In the genomic region with DNA sequence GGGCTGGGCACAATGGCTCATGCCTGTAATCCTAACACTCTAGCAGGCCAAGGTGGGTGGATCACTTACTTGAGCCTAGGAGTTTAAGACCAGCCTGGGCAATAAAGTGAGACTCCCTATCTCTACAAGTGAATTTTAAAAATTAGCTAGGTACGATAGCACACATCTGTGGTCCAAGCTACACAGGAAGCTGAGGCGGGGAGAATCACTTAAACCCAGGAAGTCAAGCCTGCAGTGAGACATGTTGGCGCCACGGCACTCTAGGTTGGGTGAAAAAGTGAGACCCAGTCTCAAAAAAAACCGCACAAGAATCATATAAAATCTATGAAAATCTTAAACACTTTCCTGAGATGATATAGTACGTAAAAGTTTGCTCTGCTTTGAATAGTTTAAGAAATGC, we compare ENCODE assay signal across 20 cellular contexts. TPM values are rescaled to one million over a fixed set of nuclear protein-coding genes. Genes with fewer than 3 reads are reported as not detected.
"Had no signal": no experiment of that assay in that cellular context is flagged by ENCODE, and none has a peak within 500 bp of the region (broad histone marks: within the 10 kb centered on the region; RNA-seq: fewer than 3 reads in every experiment).

No MANE protein-coding gene starts in this region.

- H3K4me3 Mint-ChIP-seq: activated B cell treated with CpG ODN at 0.5 μM for 24 hours; activated CD4-positive, alpha-beta memory T cell treated with anti-CD3 and anti-CD28 coated beads, Interleukin-2, amount 10 ng/mL, durations not matched to agents 7 days and 5 days; activated CD4-positive, alpha-beta T cell treated with anti-CD3 and anti-CD28 coated beads, Interleukin-2, amount 10 ng/mL, durations not matched to agents 24 days and 14 days; central memory CD8-positive, alpha-beta T cell; T-helper 17 cell had no signal

- H3K9me3 Mint-ChIP-seq: activated B cell treated with CpG ODN at 0.5 μM for 24 hours; activated CD4-positive, alpha-beta memory T cell treated with anti-CD3 and anti-CD28 coated beads, Interleukin-2, amount 10 ng/mL, durations not matched to agents 7 days and 5 days; activated CD4-positive, alpha-beta T cell treated with anti-CD3 and anti-CD28 coated beads, Interleukin-2, amount 10 ng/mL, durations not matched to agents 24 days and 14 days; central memory CD8-positive, alpha-beta T cell had no signal

- H3K27me3 Mint-ChIP-seq: activated B cell treated with CpG ODN at 0.5 μM for 24 hours; activated CD4-positive, alpha-beta memory T cell treated with anti-CD3 and anti-CD28 coated beads, Interleukin-2, amount 10 ng/mL, durations not matched to agents 7 days and 5 days; activated CD4-positive, alpha-beta T cell treated with anti-CD3 and anti-CD28 coated beads, Interleukin-2, amount 10 ng/mL, durations not matched to agents 24 days and 14 days; central memory CD8-positive, alpha-beta T cell; T-helper 17 cell had no signal

- H3K9me3 ChIP-seq: ascending aorta, body of pancreas had no signal

- H3K4me1 ChIP-seq: ascending aorta, body of pancreas had no signal

- H3K27me3 ChIP-seq: ascending aorta, body of pancreas had no signal

- H3K27ac Mint-ChIP-seq: activated B cell treated with CpG ODN at 0.5 μM for 24 hours; activated CD4-positive, alpha-beta memory T cell treated with anti-CD3 and anti-CD28 coated beads, Interleukin-2, amount 10 ng/mL, durations not matched to agents 7 days and 5 days; activated CD4-positive, alpha-beta T cell treated with anti-CD3 and anti-CD28 coated beads, Interleukin-2, amount 10 ng/mL, durations not matched to agents 24 days and 14 days; T-helper 17 cell had no signal

- H3K27ac ChIP-seq: ascending aorta, body of pancreas had no signal

- H3K4me1 Mint-ChIP-seq: activated B cell treated with CpG ODN at 0.5 μM for 24 hours; central memory CD8-positive, alpha-beta T cell had no signal

- DNase-seq: activated B cell treated with CpG ODN at 0.5 μM for 24 hours; activated CD4-positive, alpha-beta memory T cell treated with anti-CD3 and anti-CD28 coated beads, Interleukin-2, amount 10 ng/mL, durations not matched to agents 7 days and 5 days; activated CD4-positive, alpha-beta T cell treated with anti-CD3 and anti-CD28 coated beads for 1 hour; activated CD4-positive, alpha-beta T cell treated with anti-CD3 and anti-CD28 coated beads, Interleukin-2, amount 10 ng/mL, durations not matched to agents 24 days and 14 days; activated naive CD4-positive, alpha-beta T cell treated with anti-CD3 and anti-CD28 coated beads, Interleukin-2, amount 50 U/mL, for 16 hours; activated T-cell treated with anti-CD3 and anti-CD28 coated beads for 4 hours; amniotic stem cell; body of pancreas; MM.1S; NCI-H1105; NCI-H1436 treated with DMSO at 0.1 percent for 48 hours; NCI-H187; NCI-H2081; NCI-H510A treated with DMSO at 0.1 percent for 48 hours; SIG-M5; T-helper 17 cell; T-helper 9 cell had no signal

- ATAC-seq: body of pancreas, PC-3, T-helper 17 cell had no signal

- H3K4me3 ChIP-seq: ascending aorta, body of pancreas had no signal

RNA-seq across cellular contexts. Expression of gene LRRC39, which starts 41.4 kb away (rescaled TPM):
- total RNA-seq: ascending aorta had no signal
